ENCODE assay signal across 8 cellular contexts in genomic region chr1:153956997-153957715, GRCh38. TPM values are rescaled to one million over a fixed set of nuclear protein-coding genes. Genes with fewer than 3 reads are reported as not detected.
A peak's percentile ranks its signal among the peaks of the same experiment; 100 is the strongest.
DNase-seq lines count a peak whose midpoint lies in the region; ATAC-seq, FAIRE-seq and TF ChIP-seq lines count a peak whose summit lies in the region.

No MANE protein-coding gene starts in this region.

- intact Hi-C loops in activated CD4-positive, alpha-beta T cell treated with anti-CD3 and anti-CD28 coated beads for 36 hours (cut with DNase I, micrococcal nuclease) = loop anchor here (1.0 to 5.0 kb wide), 2 partner anchors 12 to 230 kb away; partner anchors contain the start of gene INTS3 (in 1 of the 2)
- intact Hi-C loops in ascending aorta (cut with DNase I) = no loop called here

- H3K9ac ChIP-seq in liver (ENCODE audit: low read depth in 1 of 2, low read length in 2 of 2) = peak overlapping the region; percentile 73 to 89

- H3K4me1 Mint-ChIP-seq in activated CD4-positive, alpha-beta T cell treated with anti-CD3 and anti-CD28 coated beads for 36 hours = peaks cover 48% of the 10 kb centered on the region

- peak overlapping the region; percentile 99 for H3K4me3 Mint-ChIP-seq in activated CD4-positive, alpha-beta T cell treated with anti-CD3 and anti-CD28 coated beads for 36 hours

- peaks cover 13 to 31% of the 10 kb centered on the region in 2 donors for H3K4me1 ChIP-seq in ascending aorta
- H3K4me1 ChIP-seq in liver (ENCODE audit: control insufficient read depth in 4 of 4, insufficient read depth in 4 of 4, low read length in 3 of 4) = peaks cover 11 to 62% (median 50%) of the 10 kb centered on the region in 4 donors
- peaks cover 16% of the 10 kb centered on the region for H3K4me1 ChIP-seq in thymus (ENCODE audit: control insufficient read depth, insufficient read depth, low read length)

- H3K36me3 Mint-ChIP-seq in activated CD4-positive, alpha-beta T cell treated with anti-CD3 and anti-CD28 coated beads for 36 hours (ENCODE audit: low read depth) = peaks cover 27% of the 10 kb centered on the region

- CTCF ChIA-PET in activated CD4-positive, alpha-beta T cell treated with anti-CD3 and anti-CD28 coated beads for 36 hours (lab: Charles Lee) = interaction anchor here (0.7 to 3.2 kb wide), 4 partner anchors 10 to 74 kb away, joined by 4 to 12 read pairs (median 8); partner anchors contain the start of genes DENND4B and RAB13

- WGBS in liver = 34% methylated on average over 6 of the region's 6 CpGs
- WGBS in thymus = 36% methylated on average over 6 of the region's 6 CpGs

- no peaks in the 10 kb centered on the region for H3K27me3 Mint-ChIP-seq in activated CD4-positive, alpha-beta T cell treated with anti-CD3 and anti-CD28 coated beads for 36 hours

- TF ChIP-seq CTCF in ascending aorta (IDR thresholded peaks at IDR 0.05) = no peak
- TF ChIP-seq CTCF in liver (IDR thresholded peaks at IDR 0.05; ENCODE audit: low read depth, low read length, missing input control) = no peak

- no peak for TF ChIP-seq RAD21 in liver (IDR thresholded peaks at IDR 0.05)

- H3K27me3 ChIP-seq in ascending aorta = no peaks in the 10 kb centered on the region
- H3K27me3 ChIP-seq in liver (ENCODE audit: control insufficient read depth in 4 of 4, insufficient read depth in 4 of 4, low read length in 3 of 4) = no peaks in the 10 kb centered on the region
- no peaks in the 10 kb centered on the region for H3K27me3 ChIP-seq in thymus (ENCODE audit: control insufficient read depth, insufficient read depth)

- peak overlapping the region; percentile 87 to 97 for H3K4me3 ChIP-seq in ascending aorta
- peak overlapping the region; percentile 68 to 99 (median 89) for H3K4me3 ChIP-seq in liver (ENCODE audit: low read depth in 1 of 3, low read length in 3 of 3)
- H3K4me3 ChIP-seq in thymus (ENCODE audit: low read length) = peak overlapping the region; percentile 88

- H3K27ac ChIP-seq in ascending aorta (peak overlapping the region; percentile 91 to 97), liver (ENCODE audit: low read depth in 1 of 2, low read length in 2 of 2) (peak overlapping the region; percentile 91 to 94), thymus (ENCODE audit: low read depth) (peak overlapping the region; percentile 86)

- no peaks in the 10 kb centered on the region for H3K9me3 Mint-ChIP-seq in activated CD4-positive, alpha-beta T cell treated with anti-CD3 and anti-CD28 coated beads for 36 hours (ENCODE audit: low read depth)

- peak overlapping the region; percentile 95 for H3K27ac Mint-ChIP-seq in activated CD4-positive, alpha-beta T cell treated with anti-CD3 and anti-CD28 coated beads for 36 hours

- no peak for DNase-seq in activated CD4-positive, alpha-beta T cell treated with anti-CD3 and anti-CD28 coated beads for 36 hours
- no peak for DNase-seq in activated CD4-positive, alpha-beta T cell treated with anti-CD3 and anti-CD28 coated beads for 1 hour
- no peak for DNase-seq in ascending aorta (ENCODE audit: low spot score in 2 of 2)
- no peak for DNase-seq in urothelium cell line (ENCODE audit: low spot score)
- DNase-seq in activated effector memory CD4-positive, alpha-beta T cell treated with Interleukin-2 at 50 U/mL for 16 hours = no peak
- DNase-seq in NCI-H2029 (lab: John Stamatoyannopoulos, UW) = no peak

- H3K9me3 ChIP-seq in ascending aorta (no peaks in the 10 kb centered on the region), liver (ENCODE audit: control insufficient read depth in 4 of 4, low read length in 3 of 4) (no peaks in the 10 kb centered on the region), thymus (ENCODE audit: control insufficient read depth) (no peaks in the 10 kb centered on the region)

- H3K36me3 ChIP-seq in ascending aorta = peaks cover 30 to 40% of the 10 kb centered on the region in 2 donors
- peaks cover 0 to 12% (median 6%) of the 10 kb centered on the region in 4 donors for H3K36me3 ChIP-seq in liver (ENCODE audit: control insufficient read depth in 4 of 4, insufficient read depth in 3 of 4, low read depth in 1 of 4, low read length in 3 of 4)
- H3K36me3 ChIP-seq in thymus (ENCODE audit: control insufficient read depth, insufficient read depth) = peaks cover 31% of the 10 kb centered on the region

- FAIRE-seq in urothelium cell line (lab: Jason Lieb, UNC) = no peak

- ATAC-seq in activated CD4-positive, alpha-beta T cell treated with anti-CD3 and anti-CD28 coated beads for 36 hours = no peak

- POLR2A ChIA-PET in activated CD4-positive, alpha-beta T cell treated with anti-CD3 and anti-CD28 coated beads for 36 hours (lab: Charles Lee) = interaction anchor here (1.1 to 2.9 kb wide), 3 partner anchors 10 to 34 kb away, joined by 3 to 12 read pairs (median 8); partner anchors contain the start of genes CREB3L4 and RPS27

TF ChIP-seq in liver, 16 proteins besides CTCF, POLR2A, EP300 and RAD21:
- TF ChIP-seq GABPA (IDR thresholded peaks at IDR 0.05 in 1 of 2, conservative IDR thresholded peaks at IDR 0.05 in 1 of 2) (no peak), RXRA (IDR thresholded peaks at IDR 0.05) (no peak)
TF ChIP-seq in liver: peak in this region for 0.

RNA-seq across cellular contexts. Expression of gene CRTC2, which starts 1.3 kb away (rescaled TPM):
- 10 to 100 TPM; 60.6 to 80.4 TPM for total RNA-seq in activated CD4-positive, alpha-beta T cell treated with anti-CD3 and anti-CD28 coated beads for 36 hours
- total RNA-seq in ascending aorta (10.1 TPM), liver (1 to 10 TPM; 4.9 to 5.5 TPM)
- polyA plus RNA-seq in liver (10 to 100 TPM; 11.0 to 14.9 TPM), thymus (70.5 TPM)

RNA-seq across cellular contexts. Expression of gene SLC39A1, which starts 6.2 kb away (rescaled TPM):
- 10 to 100 TPM; 64.4 to 65.5 TPM for total RNA-seq in activated CD4-positive, alpha-beta T cell treated with anti-CD3 and anti-CD28 coated beads for 36 hours
- total RNA-seq in ascending aorta (86.3 TPM), liver (10 to 100 TPM; 46.8 to 70.3 TPM)
- polyA plus RNA-seq in liver (10 to 100 TPM; 38.8 to 62.5 TPM), thymus (44.9 TPM)

RNA-seq across cellular contexts. Expression of gene CREB3L4, which starts 10.5 kb away (rescaled TPM):
- total RNA-seq in activated CD4-positive, alpha-beta T cell treated with anti-CD3 and anti-CD28 coated beads for 36 hours = 1 to 10 TPM; 8.5 to 9.1 TPM
- total RNA-seq in ascending aorta (6.3 TPM), liver (10 to 100 TPM in 1 of 2 donors, 1 to 10 TPM in 1; 7.4 to 10.3 TPM)
- polyA plus RNA-seq in liver (10 to 100 TPM in 1 of 2 donors, 1 to 10 TPM in 1; 4.4 to 10.2 TPM), thymus (17.7 TPM)

RNA-seq across cellular contexts. Expression of gene DENND4B, which starts 10.6 kb away (rescaled TPM):
- total RNA-seq in activated CD4-positive, alpha-beta T cell treated with anti-CD3 and anti-CD28 coated beads for 36 hours = 100 to 1,000 TPM; 100 to 110 TPM
- total RNA-seq in ascending aorta (80.0 TPM), liver (10 to 100 TPM; 13.1 to 27.2 TPM)
- polyA plus RNA-seq in liver (10 to 100 TPM in 1 of 2 donors, 1 to 10 TPM in 1; 9.7 to 10.1 TPM), thymus (76.0 TPM)

RNA-seq across cellular contexts. Expression of gene JTB, which starts 20.3 kb away (rescaled TPM):
- 100 to 1,000 TPM; 107 to 145 TPM for total RNA-seq in activated CD4-positive, alpha-beta T cell treated with anti-CD3 and anti-CD28 coated beads for 36 hours
- total RNA-seq in ascending aorta (166 TPM), liver (100 to 1,000 TPM in 1 of 2 donors, 10 to 100 TPM in 1; 88.9 to 104 TPM)
- polyA plus RNA-seq in liver (100 to 1,000 TPM; 144 to 182 TPM), thymus (180 TPM)
